In the genomic region with DNA sequence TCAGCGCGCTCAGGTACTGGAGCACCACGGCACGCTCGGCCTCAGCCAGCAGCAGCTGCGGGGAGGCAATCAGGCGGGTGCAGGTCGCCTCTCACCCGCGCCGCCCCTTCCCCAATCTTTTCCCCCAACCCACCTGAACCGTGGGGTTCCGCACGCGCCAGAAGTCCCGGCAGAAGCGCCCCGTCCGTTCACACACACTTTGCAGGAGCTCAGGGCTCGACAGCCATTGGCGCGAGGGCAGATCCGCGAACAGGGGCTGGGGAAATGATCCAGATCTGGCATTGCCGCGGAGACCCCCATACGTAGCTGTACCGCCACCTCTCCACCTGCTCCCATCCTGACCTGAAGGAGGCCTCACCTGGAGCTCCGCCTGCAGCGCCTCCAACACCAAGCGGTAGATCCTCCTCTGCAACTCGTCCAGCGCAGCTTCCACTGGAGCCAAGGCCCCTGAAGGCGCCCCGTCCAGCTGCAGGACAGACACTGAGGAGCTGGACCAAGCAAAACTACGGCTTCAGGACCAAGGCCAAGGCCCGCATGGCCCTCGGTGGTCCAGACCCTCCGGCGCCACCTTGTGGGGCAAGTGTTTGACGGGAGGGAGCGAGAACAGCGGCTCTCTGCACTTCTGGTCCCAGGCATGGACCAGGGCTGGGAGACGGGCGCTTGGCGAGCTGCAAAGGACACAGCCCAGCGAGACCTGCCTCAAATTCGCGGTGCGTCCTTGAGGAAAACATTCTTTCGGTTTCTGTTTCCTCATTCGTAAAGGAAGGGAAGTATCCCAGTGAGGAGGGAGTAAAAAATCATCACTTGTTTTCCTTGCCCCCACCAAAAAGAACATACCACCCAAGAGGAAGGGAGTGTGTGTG, we compare ENCODE assay signal across 1 cellular context.
TF ChIP-seq lines count a peak whose summit lies in the region.

No MANE protein-coding gene starts in this region.

TF ChIP-seq in GM12878, 131 proteins besides CTCF, POLR2A, EP300 and RAD21:
- TF ChIP-seq RUNX3 (IDR thresholded peaks at IDR 0.05; ENCODE audit: low read length) = 0 out of 2 replicates have a peak, but pooled peaks have one; percentile 13
- TF ChIP-seq POU2F2 (IDR thresholded peaks at IDR 0.05; ENCODE audit: borderline replicate concordance, low read depth, low read length) = peak; percentile 56; the same call in 1 of the 3 replicates
- no peak for TF ChIP-seq ETV6 (conservative IDR thresholded peaks at IDR 0.05 in 1 of 2, IDR thresholded peaks at IDR 0.05 in 1 of 2; ENCODE audit: borderline replicate concordance in 1 of 2, low read depth in 1 of 2)
- no peak for TF ChIP-seq MTA3 (IDR thresholded peaks at IDR 0.05; ENCODE audit: borderline replicate concordance, low read length)
- TF ChIP-seq LARP7 (IDR thresholded peaks at IDR 0.05) = 0 out of 2 replicates have a peak, but pooled peaks have one; percentile 24
- peak; percentile 95 for TF ChIP-seq SMC3 (IDR thresholded peaks at IDR 0.05; ENCODE audit: borderline replicate concordance, low read length)
- no peak for TF ChIP-seq CHD1 (IDR thresholded peaks at IDR 0.05; ENCODE audit: low read depth, low read length)
- peak; percentile 96 for TF ChIP-seq SIN3A (IDR thresholded peaks at IDR 0.05; ENCODE audit: low read depth, low read length)
- TF ChIP-seq, protein P1, sequence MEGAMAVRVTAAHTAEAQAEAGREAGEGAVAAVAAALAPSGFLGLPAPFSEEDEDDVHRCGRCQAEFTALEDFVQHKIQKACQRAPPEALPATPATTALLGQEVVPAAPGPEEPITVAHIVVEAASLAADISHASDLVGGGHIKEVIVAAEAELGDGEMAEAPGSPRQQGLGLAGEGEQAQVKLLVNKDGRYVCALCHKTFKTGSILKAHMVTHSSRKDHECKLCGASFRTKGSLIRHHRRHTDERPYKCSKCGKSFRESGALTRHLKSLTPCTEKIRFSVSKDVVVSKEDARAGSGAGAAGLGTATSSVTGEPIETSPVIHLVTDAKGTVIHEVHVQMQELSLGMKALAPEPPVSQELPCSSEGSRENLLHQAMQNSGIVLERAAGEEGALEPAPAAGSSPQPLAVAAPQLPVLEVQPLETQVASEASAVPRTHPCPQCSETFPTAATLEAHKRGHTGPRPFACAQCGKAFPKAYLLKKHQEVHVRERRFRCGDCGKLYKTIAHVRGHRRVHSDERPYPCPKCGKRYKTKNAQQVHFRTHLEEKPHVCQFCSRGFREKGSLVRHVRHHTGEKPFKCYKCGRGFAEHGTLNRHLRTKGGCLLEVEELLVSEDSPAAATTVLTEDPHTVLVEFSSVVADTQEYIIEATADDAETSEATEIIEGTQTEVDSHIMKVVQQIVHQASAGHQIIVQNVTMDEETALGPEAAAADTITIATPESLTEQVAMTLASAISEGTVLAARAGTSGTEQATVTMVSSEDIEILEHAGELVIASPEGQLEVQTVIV (IDR thresholded peaks at IDR 0.05; ENCODE audit: borderline replicate concordance, partially characterized antibody) = no peak
- TF ChIP-seq, protein P2, sequence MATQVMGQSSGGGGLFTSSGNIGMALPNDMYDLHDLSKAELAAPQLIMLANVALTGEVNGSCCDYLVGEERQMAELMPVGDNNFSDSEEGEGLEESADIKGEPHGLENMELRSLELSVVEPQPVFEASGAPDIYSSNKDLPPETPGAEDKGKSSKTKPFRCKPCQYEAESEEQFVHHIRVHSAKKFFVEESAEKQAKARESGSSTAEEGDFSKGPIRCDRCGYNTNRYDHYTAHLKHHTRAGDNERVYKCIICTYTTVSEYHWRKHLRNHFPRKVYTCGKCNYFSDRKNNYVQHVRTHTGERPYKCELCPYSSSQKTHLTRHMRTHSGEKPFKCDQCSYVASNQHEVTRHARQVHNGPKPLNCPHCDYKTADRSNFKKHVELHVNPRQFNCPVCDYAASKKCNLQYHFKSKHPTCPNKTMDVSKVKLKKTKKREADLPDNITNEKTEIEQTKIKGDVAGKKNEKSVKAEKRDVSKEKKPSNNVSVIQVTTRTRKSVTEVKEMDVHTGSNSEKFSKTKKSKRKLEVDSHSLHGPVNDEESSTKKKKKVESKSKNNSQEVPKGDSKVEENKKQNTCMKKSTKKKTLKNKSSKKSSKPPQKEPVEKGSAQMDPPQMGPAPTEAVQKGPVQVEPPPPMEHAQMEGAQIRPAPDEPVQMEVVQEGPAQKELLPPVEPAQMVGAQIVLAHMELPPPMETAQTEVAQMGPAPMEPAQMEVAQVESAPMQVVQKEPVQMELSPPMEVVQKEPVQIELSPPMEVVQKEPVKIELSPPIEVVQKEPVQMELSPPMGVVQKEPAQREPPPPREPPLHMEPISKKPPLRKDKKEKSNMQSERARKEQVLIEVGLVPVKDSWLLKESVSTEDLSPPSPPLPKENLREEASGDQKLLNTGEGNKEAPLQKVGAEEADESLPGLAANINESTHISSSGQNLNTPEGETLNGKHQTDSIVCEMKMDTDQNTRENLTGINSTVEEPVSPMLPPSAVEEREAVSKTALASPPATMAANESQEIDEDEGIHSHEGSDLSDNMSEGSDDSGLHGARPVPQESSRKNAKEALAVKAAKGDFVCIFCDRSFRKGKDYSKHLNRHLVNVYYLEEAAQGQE (IDR thresholded peaks at IDR 0.05; ENCODE audit: low read depth, low read length) = peak; percentile 99
- TF ChIP-seq NBN (IDR thresholded peaks at IDR 0.05) = 0 out of 2 replicates have a peak, but pooled peaks have one; percentile 39
- TF ChIP-seq YBX1 (IDR thresholded peaks at IDR 0.05) = no peak
- TF ChIP-seq, protein P3, sequence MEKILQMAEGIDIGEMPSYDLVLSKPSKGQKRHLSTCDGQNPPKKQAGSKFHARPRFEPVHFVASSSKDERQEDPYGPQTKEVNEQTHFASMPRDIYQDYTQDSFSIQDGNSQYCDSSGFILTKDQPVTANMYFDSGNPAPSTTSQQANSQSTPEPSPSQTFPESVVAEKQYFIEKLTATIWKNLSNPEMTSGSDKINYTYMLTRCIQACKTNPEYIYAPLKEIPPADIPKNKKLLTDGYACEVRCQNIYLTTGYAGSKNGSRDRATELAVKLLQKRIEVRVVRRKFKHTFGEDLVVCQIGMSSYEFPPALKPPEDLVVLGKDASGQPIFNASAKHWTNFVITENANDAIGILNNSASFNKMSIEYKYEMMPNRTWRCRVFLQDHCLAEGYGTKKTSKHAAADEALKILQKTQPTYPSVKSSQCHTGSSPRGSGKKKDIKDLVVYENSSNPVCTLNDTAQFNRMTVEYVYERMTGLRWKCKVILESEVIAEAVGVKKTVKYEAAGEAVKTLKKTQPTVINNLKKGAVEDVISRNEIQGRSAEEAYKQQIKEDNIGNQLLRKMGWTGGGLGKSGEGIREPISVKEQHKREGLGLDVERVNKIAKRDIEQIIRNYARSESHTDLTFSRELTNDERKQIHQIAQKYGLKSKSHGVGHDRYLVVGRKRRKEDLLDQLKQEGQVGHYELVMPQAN (conservative IDR thresholded peaks at IDR 0.05) = peak; percentile 73; the same call in 1 of the 2 replicates
- TF ChIP-seq MXI1 (IDR thresholded peaks at IDR 0.05; ENCODE audit: low read depth, low read length) = peak; percentile 97
- peak; percentile 93 for TF ChIP-seq RCOR1 (conservative IDR thresholded peaks at IDR 0.05; ENCODE audit: low read depth, low read length)
- TF ChIP-seq, protein P4, sequence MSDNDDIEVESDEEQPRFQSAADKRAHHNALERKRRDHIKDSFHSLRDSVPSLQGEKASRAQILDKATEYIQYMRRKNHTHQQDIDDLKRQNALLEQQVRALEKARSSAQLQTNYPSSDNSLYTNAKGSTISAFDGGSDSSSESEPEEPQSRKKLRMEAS (IDR thresholded peaks at IDR 0.05; ENCODE audit: low read depth, low read length) = peak; percentile 86
- TF ChIP-seq, protein P5, sequence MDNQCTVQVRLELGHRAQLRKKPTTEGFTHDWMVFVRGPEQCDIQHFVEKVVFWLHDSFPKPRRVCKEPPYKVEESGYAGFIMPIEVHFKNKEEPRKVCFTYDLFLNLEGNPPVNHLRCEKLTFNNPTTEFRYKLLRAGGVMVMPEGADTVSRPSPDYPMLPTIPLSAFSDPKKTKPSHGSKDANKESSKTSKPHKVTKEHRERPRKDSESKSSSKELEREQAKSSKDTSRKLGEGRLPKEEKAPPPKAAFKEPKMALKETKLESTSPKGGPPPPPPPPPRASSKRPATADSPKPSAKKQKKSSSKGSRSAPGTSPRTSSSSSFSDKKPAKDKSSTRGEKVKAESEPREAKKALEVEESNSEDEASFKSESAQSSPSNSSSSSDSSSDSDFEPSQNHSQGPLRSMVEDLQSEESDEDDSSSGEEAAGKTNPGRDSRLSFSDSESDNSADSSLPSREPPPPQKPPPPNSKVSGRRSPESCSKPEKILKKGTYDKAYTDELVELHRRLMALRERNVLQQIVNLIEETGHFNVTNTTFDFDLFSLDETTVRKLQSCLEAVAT (IDR thresholded peaks at IDR 0.05) = 0 out of 2 replicates have a peak, but pooled peaks have one; percentile 17
- TF ChIP-seq NRF1 (conservative IDR thresholded peaks at IDR 0.05; ENCODE audit: low read depth, low read length) = no peak
- 0 out of 2 replicates have a peak, but pooled peaks have one; percentile 29 for TF ChIP-seq IKZF1 (conservative IDR thresholded peaks at IDR 0.05)
- TF ChIP-seq NR2F1 (conservative IDR thresholded peaks at IDR 0.05) = no peak
- TF ChIP-seq RB1 (IDR thresholded peaks at IDR 0.05; ENCODE audit: borderline replicate concordance) = peak; percentile 68; the same call in 1 of the 2 replicates
- 0 out of 2 replicates have a peak, but pooled peaks have one; percentile 23 for TF ChIP-seq PAX5 (IDR thresholded peaks at IDR 0.05; ENCODE audit: borderline replicate concordance, low read depth, low read length)
- TF ChIP-seq EGR1 (IDR thresholded peaks at IDR 0.05; ENCODE audit: borderline replicate concordance in 1 of 2, low read depth in 2 of 2, low read length in 2 of 2) = peak in 1 of 2 experiments; percentile 7; a peak in 1 of 3 replicates
- peak; percentile 20 for TF ChIP-seq SP1 (IDR thresholded peaks at IDR 0.05; ENCODE audit: low read depth, low read length)
- TF ChIP-seq CHD2 (IDR thresholded peaks at IDR 0.05; ENCODE audit: borderline replicate concordance, low read depth, low read length) = 0 out of 2 replicates have a peak, but pooled peaks have one; percentile 21
- TF ChIP-seq YY1 (IDR thresholded peaks at IDR 0.05; ENCODE audit: low read depth, low read length) = peak; percentile 83
- TF ChIP-seq, protein P6, sequence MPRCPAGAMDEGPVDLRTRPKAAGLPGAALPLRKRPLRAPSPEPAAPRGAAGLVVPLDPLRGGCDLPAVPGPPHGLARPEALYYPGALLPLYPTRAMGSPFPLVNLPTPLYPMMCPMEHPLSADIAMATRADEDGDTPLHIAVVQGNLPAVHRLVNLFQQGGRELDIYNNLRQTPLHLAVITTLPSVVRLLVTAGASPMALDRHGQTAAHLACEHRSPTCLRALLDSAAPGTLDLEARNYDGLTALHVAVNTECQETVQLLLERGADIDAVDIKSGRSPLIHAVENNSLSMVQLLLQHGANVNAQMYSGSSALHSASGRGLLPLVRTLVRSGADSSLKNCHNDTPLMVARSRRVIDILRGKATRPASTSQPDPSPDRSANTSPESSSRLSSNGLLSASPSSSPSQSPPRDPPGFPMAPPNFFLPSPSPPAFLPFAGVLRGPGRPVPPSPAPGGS (IDR thresholded peaks at IDR 0.05; ENCODE audit: borderline replicate concordance, insufficient read depth, low read depth, low read length, poor library complexity, severe bottlenecking) = no peak
- TF ChIP-seq BHLHE40 (IDR thresholded peaks at IDR 0.05; ENCODE audit: borderline replicate concordance in 1 of 2, low read depth in 2 of 2, low read length in 1 of 2) = peak; percentile 41 to 46; a peak in 3 of 4 replicates
- TF ChIP-seq MYB (IDR thresholded peaks at IDR 0.05; ENCODE audit: borderline replicate concordance, low read depth, low read length) = no peak
- TF ChIP-seq EZH2 (IDR thresholded peaks at IDR 0.05; ENCODE audit: borderline replicate concordance, control insufficient read depth, low read depth, low read length) = no peak
